Comparison of ENCODE assay signal across 1 cellular context in genomic region chr2:231380991-231381847, GRCh38.
TF ChIP-seq lines count a peak whose summit lies in the region.

No MANE protein-coding gene starts in this region.

TF ChIP-seq in HepG2, 621 proteins besides CTCF, POLR2A, EP300 and RAD21:
- 0 out of 2 replicates have a peak, but pooled peaks have one; percentile 47 for TF ChIP-seq SOX6 (IDR thresholded peaks at IDR 0.05)
- no peak for TF ChIP-seq SOX6 (CRISPR knock-in tag; IDR thresholded peaks at IDR 0.05)
- TF ChIP-seq ZNF841 (CRISPR knock-in tag; IDR thresholded peaks at IDR 0.05; ENCODE audit: borderline replicate concordance) = no peak
- 0 out of 2 replicates have a peak, but pooled peaks have one; percentile 6 for TF ChIP-seq LCORL (IDR thresholded peaks at IDR 0.05)
- TF ChIP-seq LCORL (CRISPR knock-in tag; IDR thresholded peaks at IDR 0.05) = no peak
- 0 out of 2 replicates have a peak, but pooled peaks have one; percentile 33 for TF ChIP-seq FOXP1 (IDR thresholded peaks at IDR 0.05)
- no peak for TF ChIP-seq FOXP1 (CRISPR knock-in tag; IDR thresholded peaks at IDR 0.05)
- TF ChIP-seq ZNF24 (IDR thresholded peaks at IDR 0.05) = no peak
- peak; percentile 37; the same call in 1 of the 2 replicates for TF ChIP-seq ATM (IDR thresholded peaks at IDR 0.05; ENCODE audit: borderline replicate concordance)
- no peak for TF ChIP-seq UBTF (CRISPR knock-in tag; IDR thresholded peaks at IDR 0.05)
- peak; percentile 80; the same call in 1 of the 2 replicates for TF ChIP-seq TRIM22 (IDR thresholded peaks at IDR 0.05)
- TF ChIP-seq NFRKB (IDR thresholded peaks at IDR 0.05) = 0 out of 2 replicates have a peak, but pooled peaks have one; percentile 9
- peak; percentile 18; the same call in 1 of the 2 replicates for TF ChIP-seq ZBTB40 (IDR thresholded peaks at IDR 0.05)
- TF ChIP-seq ZBTB40 (CRISPR knock-in tag; IDR thresholded peaks at IDR 0.05) = no peak
- peak; percentile 41; the same call in 1 of the 2 replicates for TF ChIP-seq FOXA1 (IDR thresholded peaks at IDR 0.05)
- no peak for TF ChIP-seq FOXA1 (CRISPR knock-in tag; IDR thresholded peaks at IDR 0.05)
- 0 out of 2 replicates have a peak, but pooled peaks have one; percentile 80 for TF ChIP-seq IKZF1 (IDR thresholded peaks at IDR 0.05)
- no peak for TF ChIP-seq CENPBD1 (CRISPR knock-in tag; IDR thresholded peaks at IDR 0.05; ENCODE audit: borderline replicate concordance, low read depth)
- TF ChIP-seq ZNF282 (IDR thresholded peaks at IDR 0.05; ENCODE audit: partially characterized antibody) = peak; percentile 76
